1 cellular context compared by ENCODE assay signal in the genomic region with DNA sequence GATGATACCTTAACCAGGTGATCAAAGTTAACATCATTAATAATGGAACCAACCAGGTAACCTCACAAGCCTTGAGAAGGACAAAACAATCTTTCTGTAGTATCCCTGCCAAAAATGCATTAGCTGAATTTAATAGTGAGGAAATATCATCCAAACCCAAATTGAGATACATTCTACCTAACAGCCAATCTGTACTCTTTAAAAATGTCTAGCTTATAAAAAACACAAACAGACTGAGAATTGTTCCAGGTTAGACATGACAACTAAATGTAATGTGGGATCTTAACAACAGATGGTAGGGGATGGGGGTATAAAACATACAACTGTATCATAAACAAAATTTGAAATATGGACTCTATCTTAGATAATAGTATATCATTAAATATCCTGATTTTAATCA.
TF ChIP-seq lines count a peak whose summit lies in the region.

No MANE protein-coding gene starts in this region.

TF ChIP-seq in neural cell, 6 proteins besides CTCF, POLR2A, EP300 and RAD21 (continued from another document):
- TF ChIP-seq, protein P1, sequence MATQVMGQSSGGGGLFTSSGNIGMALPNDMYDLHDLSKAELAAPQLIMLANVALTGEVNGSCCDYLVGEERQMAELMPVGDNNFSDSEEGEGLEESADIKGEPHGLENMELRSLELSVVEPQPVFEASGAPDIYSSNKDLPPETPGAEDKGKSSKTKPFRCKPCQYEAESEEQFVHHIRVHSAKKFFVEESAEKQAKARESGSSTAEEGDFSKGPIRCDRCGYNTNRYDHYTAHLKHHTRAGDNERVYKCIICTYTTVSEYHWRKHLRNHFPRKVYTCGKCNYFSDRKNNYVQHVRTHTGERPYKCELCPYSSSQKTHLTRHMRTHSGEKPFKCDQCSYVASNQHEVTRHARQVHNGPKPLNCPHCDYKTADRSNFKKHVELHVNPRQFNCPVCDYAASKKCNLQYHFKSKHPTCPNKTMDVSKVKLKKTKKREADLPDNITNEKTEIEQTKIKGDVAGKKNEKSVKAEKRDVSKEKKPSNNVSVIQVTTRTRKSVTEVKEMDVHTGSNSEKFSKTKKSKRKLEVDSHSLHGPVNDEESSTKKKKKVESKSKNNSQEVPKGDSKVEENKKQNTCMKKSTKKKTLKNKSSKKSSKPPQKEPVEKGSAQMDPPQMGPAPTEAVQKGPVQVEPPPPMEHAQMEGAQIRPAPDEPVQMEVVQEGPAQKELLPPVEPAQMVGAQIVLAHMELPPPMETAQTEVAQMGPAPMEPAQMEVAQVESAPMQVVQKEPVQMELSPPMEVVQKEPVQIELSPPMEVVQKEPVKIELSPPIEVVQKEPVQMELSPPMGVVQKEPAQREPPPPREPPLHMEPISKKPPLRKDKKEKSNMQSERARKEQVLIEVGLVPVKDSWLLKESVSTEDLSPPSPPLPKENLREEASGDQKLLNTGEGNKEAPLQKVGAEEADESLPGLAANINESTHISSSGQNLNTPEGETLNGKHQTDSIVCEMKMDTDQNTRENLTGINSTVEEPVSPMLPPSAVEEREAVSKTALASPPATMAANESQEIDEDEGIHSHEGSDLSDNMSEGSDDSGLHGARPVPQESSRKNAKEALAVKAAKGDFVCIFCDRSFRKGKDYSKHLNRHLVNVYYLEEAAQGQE (IDR thresholded peaks at IDR 0.05; ENCODE audit: borderline replicate concordance) = no peak
- TF ChIP-seq TAF1 (IDR thresholded peaks at IDR 0.05; ENCODE audit: low read depth) (no peak), POLR2AphosphoS5 (IDR thresholded peaks at IDR 0.05) (no peak), MXI1 (conservative IDR thresholded peaks at IDR 0.05; ENCODE audit: poor library complexity, severe bottlenecking) (no peak), EZH2 (IDR thresholded peaks at IDR 0.05; ENCODE audit: borderline replicate concordance, insufficient read depth, low read length, poor library complexity, severe bottlenecking) (no peak)
